8 cellular contexts compared by ENCODE assay signal in genomic region chr6:154410619-154411044, GRCh38. TPM values are rescaled to one million over a fixed set of nuclear protein-coding genes. Genes with fewer than 3 reads are reported as not detected.
A peak's percentile ranks its signal among the peaks of the same experiment; 100 is the strongest.
DNase-seq lines count a peak whose midpoint lies in the region; ATAC-seq and TF ChIP-seq lines count a peak whose summit lies in the region.

No MANE protein-coding gene starts in this region.

- peak in 1 of 2 donors; percentile 77 for ATAC-seq in upper lobe of left lung (ENCODE audit: low FRiP score in 2 of 2)

- H3K9ac ChIP-seq in mesendoderm (ENCODE audit: low read length), result no peak overlapping the region

- H3K27me3 ChIP-seq in mesendoderm (ENCODE audit: insufficient read depth, low read length, poor library complexity) (no peaks in the 10 kb centered on the region), upper lobe of left lung (no peaks in the 10 kb centered on the region)

- no peak for TF ChIP-seq CTCF in upper lobe of left lung (IDR thresholded peaks at IDR 0.05)

- no peaks in the 10 kb centered on the region for H3K79me2 ChIP-seq in mesendoderm (ENCODE audit: control insufficient read depth, insufficient read depth, low read length)

- no peaks in the 10 kb centered on the region for H3K9me3 ChIP-seq in upper lobe of left lung

- TF ChIP-seq EP300 in upper lobe of left lung (IDR thresholded peaks at IDR 0.05), result no peak

- H3K4me1 ChIP-seq in mesendoderm (ENCODE audit: control insufficient read depth, low read depth, low read length) (no peaks in the 10 kb centered on the region), upper lobe of left lung (peaks cover 9 to 13% (median 12%) of the 10 kb centered on the region in 4 donors)

- H3K27ac ChIP-seq in mesendoderm (ENCODE audit: low read depth, low read length) (no peak overlapping the region), upper lobe of left lung (peak overlapping the region; percentile 16 to 84 (median 34))

- H2BK5ac ChIP-seq in mesendoderm (ENCODE audit: low read length), result no peak overlapping the region

- no peak overlapping the region for H3K4ac ChIP-seq in mesendoderm (ENCODE audit: low read depth, low read length)

- no peak overlapping the region for H3K18ac ChIP-seq in mesendoderm (ENCODE audit: low read length)

- H2BK15ac ChIP-seq in mesendoderm (replicated peaks; ENCODE audit: low read depth), result no peak overlapping the region

- no peak overlapping the region for H3K23ac ChIP-seq in mesendoderm (ENCODE audit: low read length)

- H4K8ac ChIP-seq in mesendoderm (ENCODE audit: low read depth, low read length), result no peak overlapping the region

- H3K4me2 ChIP-seq in mesendoderm (ENCODE audit: low read length), result no peak overlapping the region

- no peak for TF ChIP-seq POLR2A in upper lobe of left lung (IDR thresholded peaks at IDR 0.05)

- DNase-seq in stimulated activated CD4-positive, alpha-beta T cell treated with anti-CD3 and anti-CD28 coated beads, Interleukin-12 subunit alpha, Interleukin-12 subunit beta, amount 100 ng/mL, for 48 hours (ENCODE audit: low read depth in 2 of 3, low spot score in 1 of 3), result peak; percentile 33 to 47 (median 36)
- DNase-seq in stimulated activated CD4-positive, alpha-beta T cell treated with anti-CD3 and anti-CD28 coated beads, Interleukin-12 subunit alpha, Interleukin-12 subunit beta, amount 100 ng/mL, for 4 hours, result no peak
- peak; percentile 62 for DNase-seq in NCI-H2196 treated with DMSO at 0.1 percent for 48 hours (lab: John Stamatoyannopoulos, UW; ENCODE audit: unreplicated experiment)
- peak; percentile 40 to 93 for DNase-seq in dermis microvascular lymphatic vessel endothelial cell (ENCODE audit: low read depth in 2 of 2)
- DNase-seq in mesendoderm, result peak; percentile 67
- DNase-seq in upper lobe of left lung, result no peak
- no peak for DNase-seq in NCI-H82 treated with DMSO at 0.1 percent for 48 hours (lab: John Stamatoyannopoulos, UW; ENCODE audit: unreplicated experiment)
- DNase-seq in GM19240 (ENCODE audit: insufficient read length, low spot score), result no peak

- H4K5ac ChIP-seq in mesendoderm (ENCODE audit: low read length), result no peak overlapping the region

- no peaks in the 10 kb centered on the region for H3K79me1 ChIP-seq in mesendoderm (ENCODE audit: low read length)

- H3K36me3 ChIP-seq in mesendoderm (ENCODE audit: control insufficient read depth, insufficient read depth, low read length), result peaks cover 1% of the 10 kb centered on the region
- peaks cover 0 to 11% (median 5%) of the 10 kb centered on the region in 4 donors for H3K36me3 ChIP-seq in upper lobe of left lung

- H2AK5ac ChIP-seq in mesendoderm (ENCODE audit: low read length), result no peak overlapping the region

- no peak overlapping the region for H3K56ac ChIP-seq in mesendoderm (ENCODE audit: low read length)

- H2BK120ac ChIP-seq in mesendoderm (ENCODE audit: low read depth, low read length), result no peak overlapping the region

- no CpG with 5 or more reads among the region's 7 CpGs for WGBS in mesendoderm (ENCODE audit: extremely low coverage, insufficient coverage, low lambda C conversion rate)
- 45 to 53% methylated on average over 7 of the region's 7 CpGs for whole genome bisulfite sequencing in upper lobe of left lung, 2 donors

- H3K4me3 ChIP-seq in mesendoderm (ENCODE audit: low read length), result no peak overlapping the region
- no peak overlapping the region for H3K4me3 ChIP-seq in upper lobe of left lung

RNA-seq across cellular contexts. Expression of gene IPCEF1, which starts 54.0 kb away (rescaled TPM):
- 2.1 and 3.2 TPM in 2 replicates for total RNA-seq in dermis microvascular lymphatic vessel endothelial cell
- 3.1 TPM for polyA plus RNA-seq in mesendoderm (2013, experiment 1 of 2)
- polyA plus RNA-seq in mesendoderm (2013, experiment 2 of 2), result 2.1 TPM
- total RNA-seq in upper lobe of left lung, result 1 to 10 TPM; 1.0 to 5.5 (median 4.0) TPM

Comparison
In these comparisons a context has a peak if more than half of its experiments do, and no peak if none do; other contexts are left out.
1. DNase-seq: peak in stimulated activated CD4-positive, alpha-beta T cell treated with anti-CD3 and anti-CD28 coated beads, Interleukin-12 subunit alpha, Interleukin-12 subunit beta, amount 100 ng/mL, for 48 hours (3 of 3), NCI-H2196 treated with DMSO at 0.1 percent for 48 hours (single experiment), dermis microvascular lymphatic vessel endothelial cell (2 of 2) and mesendoderm (single experiment); none in stimulated activated CD4-positive, alpha-beta T cell treated with anti-CD3 and anti-CD28 coated beads, Interleukin-12 subunit alpha, Interleukin-12 subunit beta, amount 100 ng/mL, for 4 hours (single experiment), upper lobe of left lung (0 of 2), NCI-H82 treated with DMSO at 0.1 percent for 48 hours (single experiment) and GM19240 (single experiment).